ENCODE assay signal across 8 cellular contexts in genomic region chr19:18193388-18194207, GRCh38. TPM values are rescaled to one million over a fixed set of nuclear protein-coding genes. Genes with fewer than 3 reads are reported as not detected.
A peak's percentile ranks its signal among the peaks of the same experiment; 100 is the strongest.
DNase-seq lines count a peak whose midpoint lies in the region; ATAC-seq and TF ChIP-seq lines count a peak whose summit lies in the region.

No MANE protein-coding gene starts in this region.

- H3K9me3 ChIP-seq in ES-I3 (ENCODE audit: control insufficient read depth, insufficient read depth, low read length) (no peaks in the 10 kb centered on the region), HUES64 (ENCODE audit: insufficient read depth, low read depth, low read length) (no peaks in the 10 kb centered on the region), body of pancreas (no peaks in the 10 kb centered on the region), lower lobe of right lung (no peaks in the 10 kb centered on the region)

- peak overlapping the region; percentile 82 for H3K9ac ChIP-seq in ES-I3 (ENCODE audit: low read depth, low read length)
- H3K9ac ChIP-seq in HUES64 (ENCODE audit: low read depth, low read length) = peak overlapping the region; percentile 67

- peak overlapping the region; percentile 60 for H3K27ac ChIP-seq in HUES64 (ENCODE audit: low read depth, low read length)
- H3K27ac ChIP-seq in body of pancreas = peak overlapping the region; percentile 53 to 86 (median 71)
- H3K27ac ChIP-seq in lower lobe of right lung = peak overlapping the region; percentile 95
- H3K27ac ChIP-seq in urinary bladder (ENCODE audit: low read depth) = peak overlapping the region; percentile 57

- no peak for ATAC-seq in body of pancreas
- peak in 1 of 2 donors; percentile 0 for ATAC-seq in lower lobe of right lung

- intact Hi-C loops in body of pancreas (cut with DNase I) (no loop called here), lower lobe of right lung (cut with DNase I) (no loop called here)

- H3K4me1 ChIP-seq in ES-I3 (ENCODE audit: insufficient read depth, low read length) (peaks cover 5% of the 10 kb centered on the region; the same call in 1 of the 2 replicates), HUES64 (ENCODE audit: insufficient read depth, low read length) (peaks cover 10% of the 10 kb centered on the region), body of pancreas (peaks cover 15% of the 10 kb centered on the region), lower lobe of right lung (peaks cover 17% of the 10 kb centered on the region), urinary bladder (ENCODE audit: insufficient read depth) (no peaks in the 10 kb centered on the region)

- H3K4me3 ChIP-seq in HUES64 (ENCODE audit: low read length) (peak overlapping the region; percentile 81), body of pancreas (peak overlapping the region; percentile 55 to 56), lower lobe of right lung (peak overlapping the region; percentile 76), urinary bladder (ENCODE audit: low read depth, low read length) (peak overlapping the region; percentile 61)

- 11% methylated on average over 50 of the region's 50 CpGs for WGBS in HUES64
- 5 to 20% methylated on average over 1 to 48 of the region's 50 CpGs for WGBS in body of pancreas, 2 donors
- WGBS in urinary bladder = 6% methylated on average over 50 of the region's 50 CpGs

- no peak for TF ChIP-seq POLR2A in body of pancreas (IDR thresholded peaks at IDR 0.05)

- DNase-seq in body of pancreas (no peak), lower lobe of right lung (no peak), cerebellum (ENCODE audit: low spot score) (no peak)
- no peak for DNase-seq in stimulated activated CD4-positive, alpha-beta T cell treated with anti-CD3 and anti-CD28 coated beads, Interleukin-1b, Interleukin-23, amount 100 ng/mL, for 48 hours
- no peak for DNase-seq in NK-92 treated with Interleukin-12 subunit alpha and Interleukin-12 subunit beta, amount 100 ng/mL, for 24 hours (lab: John Stamatoyannopoulos, UW)

- TF ChIP-seq CTCF in body of pancreas (IDR thresholded peaks at IDR 0.05) = peak in 1 of 7 experiments; percentile 8
- no peak for TF ChIP-seq CTCF in lower lobe of right lung (IDR thresholded peaks at IDR 0.05)

- no peaks in the 10 kb centered on the region; the same call in 1 of the 2 replicates for H3K36me3 ChIP-seq in ES-I3 (ENCODE audit: insufficient read depth, low read length)
- peaks cover 30% of the 10 kb centered on the region for H3K36me3 ChIP-seq in HUES64 (ENCODE audit: insufficient read depth, low read length)
- H3K36me3 ChIP-seq in body of pancreas (replicated peaks in 1 of 2; ENCODE audit: insufficient read depth in 1 of 2, low read depth in 2 of 2) = no peaks in the 10 kb centered on the region
- H3K36me3 ChIP-seq in lower lobe of right lung = peaks cover 26% of the 10 kb centered on the region
- H3K36me3 ChIP-seq in urinary bladder (ENCODE audit: insufficient read depth) = no peaks in the 10 kb centered on the region

- H3K27me3 ChIP-seq in HUES64 (ENCODE audit: insufficient read depth, low read length) (no peaks in the 10 kb centered on the region), body of pancreas (no peaks in the 10 kb centered on the region), lower lobe of right lung (ENCODE audit: low read depth) (no peaks in the 10 kb centered on the region)

RNA-seq across cellular contexts. Expression of gene MPV17L2, which starts 0.6 kb away (rescaled TPM):
- 25.7 TPM for polyA plus RNA-seq in HUES64 (2013, experiment 1 of 2)
- 25.9 TPM for polyA plus RNA-seq in HUES64 (2013, experiment 2 of 2)
- total RNA-seq in body of pancreas (1 to 10 TPM; 3.4 to 5.6 TPM), lower lobe of right lung (6.6 TPM), urinary bladder (4.2 TPM), cerebellum (2.5 TPM)
- polyA plus RNA-seq in urinary bladder = 22.8 TPM

RNA-seq across cellular contexts. Expression of gene RAB3A, which starts 10.2 kb away (rescaled TPM):
- 3.5 TPM for polyA plus RNA-seq in HUES64 (2013, experiment 1 of 2)
- 5.1 TPM for polyA plus RNA-seq in HUES64 (2013, experiment 2 of 2)
- total RNA-seq in body of pancreas (1 to 10 TPM in 1 of 2 donors, under 1 TPM in 1; 0.52 to 8.2 TPM), lower lobe of right lung (2.7 TPM), urinary bladder (4.7 TPM), cerebellum (35.7 TPM)
- polyA plus RNA-seq in urinary bladder = 5.5 TPM

RNA-seq across cellular contexts. Expression of gene IFI30, which starts 20.0 kb away (rescaled TPM):
- 12.3 TPM for polyA plus RNA-seq in HUES64 (2013, experiment 1 of 2)
- 13.2 TPM for polyA plus RNA-seq in HUES64 (2013, experiment 2 of 2)
- total RNA-seq in body of pancreas (10 to 100 TPM; 30.3 to 32.9 TPM), lower lobe of right lung (682 TPM), urinary bladder (6.6 TPM), cerebellum (0.54 TPM)
- polyA plus RNA-seq in urinary bladder = 90.6 TPM

RNA-seq across cellular contexts. Expression of gene PDE4C, which starts 32.6 kb away (rescaled TPM):
- 0.55 TPM for polyA plus RNA-seq in HUES64 (2013, experiment 1 of 2)
- 0.44 TPM for polyA plus RNA-seq in HUES64 (2013, experiment 2 of 2)
- under 1 TPM; under 0.01 to 0.26 TPM for total RNA-seq in body of pancreas
- total RNA-seq in lower lobe of right lung = 9.6 TPM
- 1.7 TPM for total RNA-seq in urinary bladder
- polyA plus RNA-seq in urinary bladder = 1.1 TPM
- total RNA-seq in cerebellum = 1.4 TPM

RNA-seq across cellular contexts. Expression of gene PIK3R2, which starts 40.6 kb away (rescaled TPM):
- 42.3 TPM for polyA plus RNA-seq in HUES64 (2013, experiment 1 of 2)
- 48.1 TPM for polyA plus RNA-seq in HUES64 (2013, experiment 2 of 2)
- total RNA-seq in body of pancreas (10 to 100 TPM; 18.9 to 21.8 TPM), lower lobe of right lung (21.6 TPM), urinary bladder (12.2 TPM), cerebellum (21.2 TPM)
- 17.0 TPM for polyA plus RNA-seq in urinary bladder

Comparison
In these comparisons a context has a peak if more than half of its experiments do, and no peak if none do; other contexts are left out.
1. RNA of gene IFI30, which starts 20.0 kb away (total RNA-seq): 682 TPM in lower lobe of right lung (single experiment); 30.3 to 32.9 TPM in body of pancreas, 6.6 TPM in urinary bladder (single experiment) and 0.54 TPM in cerebellum (single experiment); every median in the first group is over 10 times any median in the second.
2. Peak in every context shown above with its lines, with median percentiles within 50 percentile points of each other: H3K27ac ChIP-seq and H3K4me3 ChIP-seq.